16 cellular contexts compared by ENCODE assay signal in the genomic region with DNA sequence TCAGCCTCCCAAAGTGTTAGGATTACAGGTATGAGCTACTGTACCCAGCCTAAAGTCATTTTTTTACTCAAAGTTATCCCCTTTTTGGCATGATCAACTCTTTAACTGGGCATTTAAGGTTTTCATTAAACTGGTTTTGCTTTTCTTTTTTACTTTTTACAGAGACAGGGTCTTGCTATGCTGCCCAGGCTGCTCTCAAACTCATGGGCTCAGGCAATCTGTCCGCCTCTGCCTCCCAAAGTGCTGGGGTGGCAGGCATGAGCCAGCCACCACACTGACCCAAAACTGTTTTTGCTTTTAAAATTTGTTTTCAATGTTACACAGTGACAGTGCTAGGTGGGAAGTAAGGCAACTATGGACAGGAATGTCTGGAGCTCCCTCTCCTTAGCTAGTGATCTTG.
"Had no signal": no experiment of that assay in that cellular context is flagged by ENCODE, and none has a peak within 500 bp of the region (broad histone marks: within the 10 kb centered on the region; RNA-seq: fewer than 3 reads in every experiment).

No MANE protein-coding gene starts in this region.

- H3K27ac ChIP-seq: epithelial cell of prostate had no signal

- H3K9me3 Mint-ChIP-seq: activated B cell treated with CpG ODN at 0.5 μM for 24 hours; activated CD8-positive, alpha-beta T cell treated with anti-CD3 and anti-CD28 coated beads for 36 hours; activated naive CD8-positive, alpha-beta T cell treated with anti-CD3 and anti-CD28 coated beads, Interleukin-2, amount 50 U/mL, for 24 hours; activated T-cell treated with anti-CD3 and anti-CD28 coated beads, Interleukin-2, amount 50 U/mL, for 4 hours; immature natural killer cell; type B pancreatic cell had no signal

- H3K36me3 ChIP-seq: heart left ventricle, ovary had no signal

- H3K4me3 Mint-ChIP-seq: activated B cell treated with CpG ODN at 0.5 μM for 24 hours; activated CD8-positive, alpha-beta T cell treated with anti-CD3 and anti-CD28 coated beads for 36 hours; activated naive CD8-positive, alpha-beta T cell treated with anti-CD3 and anti-CD28 coated beads, Interleukin-2, amount 50 U/mL, for 24 hours; activated T-cell treated with anti-CD3 and anti-CD28 coated beads, Interleukin-2, amount 50 U/mL, for 4 hours; immature natural killer cell; stimulated activated naive B cell treated with anti-CD40 and anti-IgM and Interleukin-4, amounts not matched to agents 10 μg/mL and 1 μg/mL and 100 μg/mL, for 72 hours; type B pancreatic cell had no signal

- H3K9me3 ChIP-seq: ovary had no signal

- H3K27me3 Mint-ChIP-seq: activated B cell treated with CpG ODN at 0.5 μM for 24 hours; activated CD8-positive, alpha-beta T cell treated with anti-CD3 and anti-CD28 coated beads for 36 hours; activated naive CD8-positive, alpha-beta T cell treated with anti-CD3 and anti-CD28 coated beads, Interleukin-2, amount 50 U/mL, for 24 hours; stimulated activated naive B cell treated with anti-CD40 and anti-IgM and Interleukin-4, amounts not matched to agents 10 μg/mL and 1 μg/mL and 100 μg/mL, for 72 hours; type B pancreatic cell had no signal

- H3K4me3 ChIP-seq: heart left ventricle, ovary had no signal

- H3K27me3 ChIP-seq: heart left ventricle, ovary had no signal

- ATAC-seq: activated CD8-positive, alpha-beta T cell treated with anti-CD3 and anti-CD28 coated beads for 36 hours; activated naive CD8-positive, alpha-beta T cell treated with anti-CD3 and anti-CD28 coated beads, Interleukin-2, amount 50 U/mL, for 24 hours; activated T-cell treated with anti-CD3 and anti-CD28 coated beads, Interleukin-2, amount 50 U/mL, for 4 hours; heart left ventricle; stimulated activated naive B cell treated with anti-CD40 and anti-IgM and Interleukin-4, amounts not matched to agents 10 μg/mL and 1 μg/mL and 100 μg/mL, for 72 hours had no signal

- H3K36me3 Mint-ChIP-seq: immature natural killer cell had no signal

- DNase-seq: activated B cell treated with CpG ODN at 0.5 μM for 24 hours; activated CD4-positive, alpha-beta T cell treated with anti-CD3 and anti-CD28 coated beads for 48 hours; activated CD8-positive, alpha-beta T cell treated with anti-CD3 and anti-CD28 coated beads for 36 hours; activated gamma-delta T cell; activated naive CD8-positive, alpha-beta T cell treated with anti-CD3 and anti-CD28 coated beads, Interleukin-2, amount 50 U/mL, for 24 hours; activated T-cell treated with anti-CD3 and anti-CD28 coated beads, Interleukin-2, amount 50 U/mL, for 4 hours; aorta; dermis blood vessel endothelial cell; heart left ventricle; immature natural killer cell; mesendoderm; ovary; stimulated activated CD4-positive, alpha-beta T cell treated with anti-CD3 and anti-CD28 coated beads, Interleukin-2, amount 100 ng/mL, for 48 hours; stimulated activated naive B cell treated with anti-CD40 and anti-IgM and Interleukin-4, amounts not matched to agents 10 μg/mL and 1 μg/mL and 100 μg/mL, for 72 hours had no signal

- H3K27ac Mint-ChIP-seq: activated B cell treated with CpG ODN at 0.5 μM for 24 hours; activated CD8-positive, alpha-beta T cell treated with anti-CD3 and anti-CD28 coated beads for 36 hours; stimulated activated naive B cell treated with anti-CD40 and anti-IgM and Interleukin-4, amounts not matched to agents 10 μg/mL and 1 μg/mL and 100 μg/mL, for 72 hours had no signal
